In the genomic region with DNA sequence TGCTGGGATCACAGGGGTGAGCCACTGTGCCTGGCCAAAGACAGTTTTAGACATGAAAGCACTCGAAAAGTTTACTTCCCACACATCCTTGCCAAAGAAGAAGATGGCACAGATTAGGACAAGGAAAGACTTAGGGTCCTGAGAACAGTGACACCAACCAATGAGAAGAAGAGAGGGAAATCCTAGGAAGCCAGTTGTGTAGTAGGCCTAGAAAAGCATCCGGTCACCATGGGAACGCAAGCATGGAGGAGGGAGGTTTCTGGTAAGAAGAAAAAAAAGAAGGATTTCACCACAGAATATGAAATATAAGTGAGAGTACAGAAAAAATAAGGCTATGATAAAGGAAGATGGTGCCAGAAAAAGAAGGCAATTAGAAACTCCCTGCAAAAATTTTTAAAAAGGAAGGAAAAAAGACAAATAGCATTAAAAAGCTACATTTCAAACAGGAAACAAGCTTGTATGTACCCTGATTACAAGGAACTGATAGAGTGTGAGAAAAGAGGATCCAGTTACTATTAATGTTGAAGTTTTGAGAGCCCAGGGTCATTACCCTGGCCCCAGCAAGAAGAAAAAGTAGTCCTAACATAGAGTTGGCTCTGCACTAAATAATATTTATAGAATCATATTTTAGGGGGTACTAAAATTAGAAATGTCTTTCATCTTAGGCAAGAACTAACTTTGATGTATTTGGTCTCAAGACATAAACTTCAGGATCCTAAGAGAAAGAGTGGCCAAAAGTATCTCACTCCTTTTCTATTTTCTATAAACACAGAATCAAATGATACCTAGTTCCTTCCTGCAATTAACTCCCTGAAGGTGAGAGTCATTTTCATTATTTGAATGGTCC, we compare ENCODE assay signal across 12 cellular contexts. TPM values are rescaled to one million over a fixed set of nuclear protein-coding genes. Genes with fewer than 3 reads are reported as not detected.
DNase-seq lines count a peak whose midpoint lies in the region; ATAC-seq and TF ChIP-seq lines count a peak whose summit lies in the region.
"Had no signal": no experiment of that assay in that cellular context is flagged by ENCODE, and none has a peak within 500 bp of the region (broad histone marks: within the 10 kb centered on the region; RNA-seq: fewer than 3 reads in every experiment).

No MANE protein-coding gene starts in this region.

- H3K4me1 Mint-ChIP-seq in WTC11 (0 out of 2 replicates have a peak, but pooled peaks cover 6% of the 10 kb centered on the region), naive B cell (peaks cover 53 to 77% (median 67%) of the 10 kb centered on the region in 3 donors), osteocyte (ENCODE audit: unreplicated experiment) (peaks cover 8% of the 10 kb centered on the region)

- peak; percentile 38 for DNase-seq in CD1c-positive myeloid dendritic cell (ENCODE audit: extremely low spot score)
- no peak for DNase-seq in WTC11 (ENCODE audit: low spot score)
- DNase-seq in naive B cell: peak; percentile 36
- no peak for DNase-seq in central memory CD4-positive, alpha-beta T cell
- DNase-seq in NCI-H2171 treated with DMSO at 0.1 percent for 48 hours (lab: John Stamatoyannopoulos, UW): no peak
- DNase-seq in osteocyte (ENCODE audit: extremely low spot score, unreplicated experiment): no peak
- DNase-seq: activated T-cell treated with anti-CD3 and anti-CD28 coated beads, Interleukin-2, amount 50 U/mL, for 4 hours; NCI-H187 treated with DMSO at 0.1 percent for 48 hours had no signal

- TF ChIP-seq CTCF in WTC11 (IDR thresholded peaks at IDR 0.05) (no peak), osteocyte (IDR thresholded peaks at IDR 0.05) (no peak)

- no peaks in the 10 kb centered on the region for H3K27me3 Mint-ChIP-seq in WTC11 (ENCODE audit: low read depth)
- H3K27me3 Mint-ChIP-seq in naive B cell: no peaks in the 10 kb centered on the region
- H3K27me3 Mint-ChIP-seq in osteocyte (ENCODE audit: unreplicated experiment): no peaks in the 10 kb centered on the region
- H3K27me3 Mint-ChIP-seq: brain had no signal

- H3K36me3 Mint-ChIP-seq in WTC11: no peaks in the 10 kb centered on the region
- H3K36me3 Mint-ChIP-seq in naive B cell: peaks cover 0 to 8% of the 10 kb centered on the region in 2 donors
- no peaks in the 10 kb centered on the region for H3K36me3 Mint-ChIP-seq in osteocyte (ENCODE audit: unreplicated experiment)
- H3K36me3 Mint-ChIP-seq: brain had no signal

- H3K9me3 Mint-ChIP-seq in WTC11 (no peaks in the 10 kb centered on the region), naive B cell (no peaks in the 10 kb centered on the region), osteocyte (ENCODE audit: unreplicated experiment) (peaks cover 4% of the 10 kb centered on the region)
- H3K9me3 Mint-ChIP-seq: activated T-cell treated with anti-CD3 and anti-CD28 coated beads, Interleukin-2, amount 50 U/mL, for 4 hours; brain had no signal

- CTCF ChIA-PET in WTC11 (lab: Charles Lee): interaction anchor here (2.5 kb wide), 1 partner anchor 15 kb away, joined by 10 read pairs; a partner anchor contains a TSS

- peak; percentile 20 for ATAC-seq in GM21526 (IDR thresholded peaks at IDR 0.05; ENCODE audit: low FRiP score, unreplicated experiment)
- peak; percentile 78 for ATAC-seq in WTC11
- peak; percentile 93 for ATAC-seq in naive B cell (ENCODE audit: low read depth in 2 of 2)
- no peak for ATAC-seq in HG03139 (IDR thresholded peaks at IDR 0.05; ENCODE audit: unreplicated experiment)
- ATAC-seq: activated T-cell treated with anti-CD3 and anti-CD28 coated beads, Interleukin-2, amount 50 U/mL, for 4 hours; Panc1 had no signal

- POLR2A ChIA-PET in WTC11 (lab: Charles Lee): no interaction called here

- no peak overlapping the region for H3K27ac Mint-ChIP-seq in WTC11
- peak overlapping the region; percentile 63 to 94 (median 86) for H3K27ac Mint-ChIP-seq in naive B cell
- no peak overlapping the region for H3K27ac Mint-ChIP-seq in osteocyte (ENCODE audit: unreplicated experiment)

- H3K4me3 Mint-ChIP-seq in WTC11: no peak overlapping the region
- H3K4me3 Mint-ChIP-seq in naive B cell: peak overlapping the region; percentile 50 to 89 (median 75)
- H3K4me3 Mint-ChIP-seq in osteocyte (ENCODE audit: unreplicated experiment): no peak overlapping the region
- H3K4me3 Mint-ChIP-seq: activated T-cell treated with anti-CD3 and anti-CD28 coated beads, Interleukin-2, amount 50 U/mL, for 4 hours; brain had no signal

TF ChIP-seq in WTC11, 78 proteins besides CTCF, POLR2A, EP300 and RAD21:
- TF ChIP-seq ZNF138 (CRISPR knock-in tag; conservative IDR thresholded peaks at IDR 0.05): no peak
- TF ChIP-seq, protein P1, sequence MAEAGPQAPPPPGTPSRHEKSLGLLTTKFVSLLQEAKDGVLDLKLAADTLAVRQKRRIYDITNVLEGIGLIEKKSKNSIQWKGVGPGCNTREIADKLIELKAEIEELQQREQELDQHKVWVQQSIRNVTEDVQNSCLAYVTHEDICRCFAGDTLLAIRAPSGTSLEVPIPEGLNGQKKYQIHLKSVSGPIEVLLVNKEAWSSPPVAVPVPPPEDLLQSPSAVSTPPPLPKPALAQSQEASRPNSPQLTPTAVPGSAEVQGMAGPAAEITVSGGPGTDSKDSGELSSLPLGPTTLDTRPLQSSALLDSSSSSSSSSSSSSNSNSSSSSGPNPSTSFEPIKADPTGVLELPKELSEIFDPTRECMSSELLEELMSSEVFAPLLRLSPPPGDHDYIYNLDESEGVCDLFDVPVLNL (CRISPR knock-in tag; IDR thresholded peaks at IDR 0.05; ENCODE audit: borderline replicate concordance, low read depth): no peak
- no peak for TF ChIP-seq JAZF1 (CRISPR knock-in tag; IDR thresholded peaks at IDR 0.05)
- no peak for TF ChIP-seq FOXJ3 (CRISPR knock-in tag; IDR thresholded peaks at IDR 0.05; ENCODE audit: borderline replicate concordance)
- TF ChIP-seq, protein P2, sequence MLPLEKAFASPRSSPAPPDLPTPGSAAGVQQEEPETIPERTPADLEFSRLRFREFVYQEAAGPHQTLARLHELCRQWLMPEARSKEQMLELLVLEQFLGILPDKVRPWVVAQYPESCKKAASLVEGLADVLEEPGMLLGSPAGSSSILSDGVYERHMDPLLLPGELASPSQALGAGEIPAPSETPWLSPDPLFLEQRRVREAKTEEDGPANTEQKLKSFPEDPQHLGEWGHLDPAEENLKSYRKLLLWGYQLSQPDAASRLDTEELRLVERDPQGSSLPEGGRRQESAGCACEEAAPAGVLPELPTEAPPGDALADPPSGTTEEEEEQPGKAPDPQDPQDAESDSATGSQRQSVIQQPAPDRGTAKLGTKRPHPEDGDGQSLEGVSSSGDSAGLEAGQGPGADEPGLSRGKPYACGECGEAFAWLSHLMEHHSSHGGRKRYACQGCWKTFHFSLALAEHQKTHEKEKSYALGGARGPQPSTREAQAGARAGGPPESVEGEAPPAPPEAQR (CRISPR knock-in tag; IDR thresholded peaks at IDR 0.05): no peak
- TF ChIP-seq, protein P3, sequence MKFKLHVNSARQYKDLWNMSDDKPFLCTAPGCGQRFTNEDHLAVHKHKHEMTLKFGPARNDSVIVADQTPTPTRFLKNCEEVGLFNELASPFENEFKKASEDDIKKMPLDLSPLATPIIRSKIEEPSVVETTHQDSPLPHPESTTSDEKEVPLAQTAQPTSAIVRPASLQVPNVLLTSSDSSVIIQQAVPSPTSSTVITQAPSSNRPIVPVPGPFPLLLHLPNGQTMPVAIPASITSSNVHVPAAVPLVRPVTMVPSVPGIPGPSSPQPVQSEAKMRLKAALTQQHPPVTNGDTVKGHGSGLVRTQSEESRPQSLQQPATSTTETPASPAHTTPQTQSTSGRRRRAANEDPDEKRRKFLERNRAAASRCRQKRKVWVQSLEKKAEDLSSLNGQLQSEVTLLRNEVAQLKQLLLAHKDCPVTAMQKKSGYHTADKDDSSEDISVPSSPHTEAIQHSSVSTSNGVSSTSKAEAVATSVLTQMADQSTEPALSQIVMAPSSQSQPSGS (CRISPR knock-in tag; IDR thresholded peaks at IDR 0.05; ENCODE audit: borderline replicate concordance, low read depth): no peak
- no peak for TF ChIP-seq TCF7 (CRISPR knock-in tag; IDR thresholded peaks at IDR 0.05; ENCODE audit: low read depth)
- no peak for TF ChIP-seq ELF4 (CRISPR knock-in tag; IDR thresholded peaks at IDR 0.05; ENCODE audit: low read depth)
- TF ChIP-seq ZNF671 (CRISPR knock-in tag; IDR thresholded peaks at IDR 0.05): no peak
- TF ChIP-seq, protein P4, sequence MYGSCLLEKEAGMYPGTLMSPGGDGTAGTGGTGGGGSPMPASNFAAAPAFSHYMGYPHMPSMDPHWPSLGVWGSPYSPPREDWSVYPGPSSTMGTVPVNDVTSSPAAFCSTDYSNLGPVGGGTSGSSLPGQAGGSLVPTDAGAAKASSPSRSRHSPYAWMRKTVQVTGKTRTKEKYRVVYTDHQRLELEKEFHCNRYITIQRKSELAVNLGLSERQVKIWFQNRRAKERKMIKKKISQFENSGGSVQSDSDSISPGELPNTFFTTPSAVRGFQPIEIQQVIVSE (CRISPR knock-in tag; IDR thresholded peaks at IDR 0.05; ENCODE audit: borderline replicate concordance): no peak
- no peak for TF ChIP-seq ZNF416 (CRISPR knock-in tag; IDR thresholded peaks at IDR 0.05)
- TF ChIP-seq, protein P5, sequence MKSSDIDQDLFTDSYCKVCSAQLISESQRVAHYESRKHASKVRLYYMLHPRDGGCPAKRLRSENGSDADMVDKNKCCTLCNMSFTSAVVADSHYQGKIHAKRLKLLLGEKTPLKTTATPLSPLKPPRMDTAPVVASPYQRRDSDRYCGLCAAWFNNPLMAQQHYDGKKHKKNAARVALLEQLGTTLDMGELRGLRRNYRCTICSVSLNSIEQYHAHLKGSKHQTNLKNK (CRISPR knock-in tag; IDR thresholded peaks at IDR 0.05): no peak
- no peak for TF ChIP-seq CBFB (CRISPR knock-in tag; IDR thresholded peaks at IDR 0.05; ENCODE audit: low read depth)
- TF ChIP-seq, protein P6, sequence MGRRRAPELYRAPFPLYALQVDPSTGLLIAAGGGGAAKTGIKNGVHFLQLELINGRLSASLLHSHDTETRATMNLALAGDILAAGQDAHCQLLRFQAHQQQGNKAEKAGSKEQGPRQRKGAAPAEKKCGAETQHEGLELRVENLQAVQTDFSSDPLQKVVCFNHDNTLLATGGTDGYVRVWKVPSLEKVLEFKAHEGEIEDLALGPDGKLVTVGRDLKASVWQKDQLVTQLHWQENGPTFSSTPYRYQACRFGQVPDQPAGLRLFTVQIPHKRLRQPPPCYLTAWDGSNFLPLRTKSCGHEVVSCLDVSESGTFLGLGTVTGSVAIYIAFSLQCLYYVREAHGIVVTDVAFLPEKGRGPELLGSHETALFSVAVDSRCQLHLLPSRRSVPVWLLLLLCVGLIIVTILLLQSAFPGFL (CRISPR knock-in tag; IDR thresholded peaks at IDR 0.05; ENCODE audit: borderline replicate concordance): no peak
- TF ChIP-seq MYBL2 (CRISPR knock-in tag; IDR thresholded peaks at IDR 0.05): no peak
- TF ChIP-seq ZNF263 (CRISPR knock-in tag; IDR thresholded peaks at IDR 0.05; ENCODE audit: low read depth): no peak
TF ChIP-seq in WTC11: peak in this region for 0.

RNA-seq across cellular contexts. Expression of a gene that starts 16.1 kb away (rescaled TPM):
- total RNA-seq in WTC11 (2021) (4.4 to 4.8 TPM (median 4.7 TPM) in 3 replicates), osteocyte (6.3 and 6.7 TPM in 2 replicates)
- polyA plus RNA-seq in naive B cell (ENCODE audit: low read depth in 6 of 6): 10 to 100 TPM; 26.0 to 57.3 (median 32.4) TPM

Comparison
In these comparisons a context has a peak if more than half of its experiments do, and no peak if none do; other contexts are left out.
1. DNase-seq: peak in CD1c-positive myeloid dendritic cell (single experiment) and naive B cell (single experiment); none in WTC11 (single experiment), central memory CD4-positive, alpha-beta T cell (single experiment), NCI-H2171 treated with DMSO at 0.1 percent for 48 hours (single experiment) and osteocyte (single experiment).
2. H3K27ac Mint-ChIP-seq: peak in naive B cell (6 of 6); none in WTC11 (single experiment) and osteocyte (single experiment).
3. H3K4me3 Mint-ChIP-seq: peak in naive B cell (8 of 8); none in WTC11 (single experiment) and osteocyte (single experiment).